ENCODE assay signal across 1 cellular context in the genomic region with DNA sequence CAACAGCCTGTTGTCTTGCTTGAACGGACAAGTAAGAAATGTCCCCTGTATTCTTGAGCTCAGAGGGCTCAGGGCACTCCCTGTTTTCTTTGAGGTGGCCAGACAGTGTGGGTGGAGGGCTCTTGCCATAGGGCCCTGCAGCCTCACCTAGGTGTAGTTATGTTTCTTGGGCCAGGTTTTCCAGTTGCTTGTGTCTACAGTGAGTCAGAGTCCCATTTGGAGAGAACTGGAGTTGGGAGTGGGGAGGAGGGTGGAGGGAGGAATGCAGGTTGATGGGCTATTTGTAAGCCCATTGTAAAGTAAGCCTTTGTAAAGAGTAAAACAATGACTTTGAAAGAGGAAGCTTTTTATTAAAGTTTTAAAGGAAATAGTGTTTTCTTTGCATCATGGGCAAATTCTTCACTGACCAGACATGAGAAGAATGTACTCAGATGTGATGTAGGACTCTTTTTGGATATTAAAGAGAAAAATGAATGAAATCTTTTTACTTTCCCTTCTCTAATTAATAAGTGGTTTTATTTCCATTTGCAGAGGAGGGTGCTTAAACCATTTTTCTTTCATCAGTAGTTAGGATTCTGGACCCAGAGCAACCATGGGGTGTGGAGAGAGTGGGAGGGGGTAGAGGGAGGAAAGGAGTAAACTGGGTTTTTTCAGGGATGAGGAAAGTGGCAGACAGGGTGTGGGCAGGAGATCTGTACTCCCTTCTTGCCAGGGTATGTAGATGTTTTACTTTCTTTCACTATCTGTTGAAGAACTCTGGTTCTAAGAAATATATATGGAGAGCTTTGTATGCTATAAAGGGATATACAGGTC.
TF ChIP-seq lines count a peak whose summit lies in the region.

No MANE protein-coding gene starts in this region.

TF ChIP-seq in HEK293, 187 proteins besides CTCF, POLR2A, EP300 and RAD21 (continued from another document):
- TF ChIP-seq, protein P1, sequence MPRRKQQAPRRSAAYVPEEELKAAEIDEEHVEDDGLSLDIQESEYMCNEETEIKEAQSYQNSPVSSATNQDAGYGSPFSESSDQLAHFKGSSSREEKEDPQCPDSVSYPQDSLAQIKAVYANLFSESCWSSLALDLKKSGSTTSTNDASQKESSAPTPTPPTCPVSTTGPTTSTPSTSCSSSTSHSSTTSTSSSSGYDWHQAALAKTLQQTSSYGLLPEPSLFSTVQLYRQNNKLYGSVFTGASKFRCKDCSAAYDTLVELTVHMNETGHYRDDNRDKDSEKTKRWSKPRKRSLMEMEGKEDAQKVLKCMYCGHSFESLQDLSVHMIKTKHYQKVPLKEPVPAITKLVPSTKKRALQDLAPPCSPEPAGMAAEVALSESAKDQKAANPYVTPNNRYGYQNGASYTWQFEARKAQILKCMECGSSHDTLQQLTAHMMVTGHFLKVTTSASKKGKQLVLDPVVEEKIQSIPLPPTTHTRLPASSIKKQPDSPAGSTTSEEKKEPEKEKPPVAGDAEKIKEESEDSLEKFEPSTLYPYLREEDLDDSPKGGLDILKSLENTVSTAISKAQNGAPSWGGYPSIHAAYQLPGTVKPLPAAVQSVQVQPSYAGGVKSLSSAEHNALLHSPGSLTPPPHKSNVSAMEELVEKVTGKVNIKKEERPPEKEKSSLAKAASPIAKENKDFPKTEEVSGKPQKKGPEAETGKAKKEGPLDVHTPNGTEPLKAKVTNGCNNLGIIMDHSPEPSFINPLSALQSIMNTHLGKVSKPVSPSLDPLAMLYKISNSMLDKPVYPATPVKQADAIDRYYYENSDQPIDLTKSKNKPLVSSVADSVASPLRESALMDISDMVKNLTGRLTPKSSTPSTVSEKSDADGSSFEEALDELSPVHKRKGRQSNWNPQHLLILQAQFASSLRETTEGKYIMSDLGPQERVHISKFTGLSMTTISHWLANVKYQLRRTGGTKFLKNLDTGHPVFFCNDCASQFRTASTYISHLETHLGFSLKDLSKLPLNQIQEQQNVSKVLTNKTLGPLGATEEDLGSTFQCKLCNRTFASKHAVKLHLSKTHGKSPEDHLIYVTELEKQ (tag by site-specific recombination; IDR thresholded peaks at IDR 0.05; ENCODE audit: borderline replicate concordance) = no peak
- TF ChIP-seq, protein P2, sequence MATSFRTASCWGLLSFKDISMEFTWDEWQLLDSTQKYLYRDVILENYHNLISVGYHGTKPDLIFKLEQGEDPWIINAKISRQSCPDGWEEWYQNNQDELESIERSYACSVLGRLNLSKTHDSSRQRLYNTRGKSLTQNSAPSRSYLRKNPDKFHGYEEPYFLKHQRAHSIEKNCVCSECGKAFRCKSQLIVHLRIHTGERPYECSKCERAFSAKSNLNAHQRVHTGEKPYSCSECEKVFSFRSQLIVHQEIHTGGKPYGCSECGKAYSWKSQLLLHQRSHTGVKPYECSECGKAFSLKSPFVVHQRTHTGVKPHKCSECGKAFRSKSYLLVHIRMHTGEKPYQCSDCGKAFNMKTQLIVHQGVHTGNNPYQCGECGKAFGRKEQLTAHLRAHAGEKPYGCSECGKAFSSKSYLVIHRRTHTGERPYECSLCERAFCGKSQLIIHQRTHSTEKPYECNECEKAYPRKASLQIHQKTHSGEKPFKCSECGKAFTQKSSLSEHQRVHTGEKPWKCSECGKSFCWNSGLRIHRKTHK (tag by site-specific recombination; IDR thresholded peaks at IDR 0.05) = no peak
- no peak for TF ChIP-seq GFI1B (tag by site-specific recombination; IDR thresholded peaks at IDR 0.05)
- no peak for TF ChIP-seq ZBTB21 (tag by site-specific recombination; IDR thresholded peaks at IDR 0.05)
- TF ChIP-seq ZNF600 (tag by site-specific recombination; IDR thresholded peaks at IDR 0.05) = no peak; the same call in 1 of the 2 replicates
- TF ChIP-seq ZNF585B (tag by site-specific recombination; IDR thresholded peaks at IDR 0.05) = no peak
- no peak for TF ChIP-seq ZNF654 (tag by site-specific recombination; IDR thresholded peaks at IDR 0.05; ENCODE audit: low read depth)
- no peak for TF ChIP-seq ZNF121 (tag by site-specific recombination; IDR thresholded peaks at IDR 0.05)
- no peak for TF ChIP-seq KLF7 (tag by site-specific recombination; IDR thresholded peaks at IDR 0.05; ENCODE audit: borderline replicate concordance)
- TF ChIP-seq ZNF114 (tag by site-specific recombination; IDR thresholded peaks at IDR 0.05) = no peak
- TF ChIP-seq ZFP37 (tag by site-specific recombination; IDR thresholded peaks at IDR 0.05) = no peak
- no peak for TF ChIP-seq ZBTB8A (tag by site-specific recombination; IDR thresholded peaks at IDR 0.05)
- TF ChIP-seq ZNF792 (tag by site-specific recombination; IDR thresholded peaks at IDR 0.05) = no peak
- TF ChIP-seq, protein P3, sequence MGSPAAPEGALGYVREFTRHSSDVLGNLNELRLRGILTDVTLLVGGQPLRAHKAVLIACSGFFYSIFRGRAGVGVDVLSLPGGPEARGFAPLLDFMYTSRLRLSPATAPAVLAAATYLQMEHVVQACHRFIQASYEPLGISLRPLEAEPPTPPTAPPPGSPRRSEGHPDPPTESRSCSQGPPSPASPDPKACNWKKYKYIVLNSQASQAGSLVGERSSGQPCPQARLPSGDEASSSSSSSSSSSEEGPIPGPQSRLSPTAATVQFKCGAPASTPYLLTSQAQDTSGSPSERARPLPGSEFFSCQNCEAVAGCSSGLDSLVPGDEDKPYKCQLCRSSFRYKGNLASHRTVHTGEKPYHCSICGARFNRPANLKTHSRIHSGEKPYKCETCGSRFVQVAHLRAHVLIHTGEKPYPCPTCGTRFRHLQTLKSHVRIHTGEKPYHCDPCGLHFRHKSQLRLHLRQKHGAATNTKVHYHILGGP (tag by site-specific recombination; IDR thresholded peaks at IDR 0.05) = no peak
- no peak for TF ChIP-seq ZNF560 (tag by site-specific recombination; IDR thresholded peaks at IDR 0.05; ENCODE audit: borderline replicate concordance)
- TF ChIP-seq, protein P4, sequence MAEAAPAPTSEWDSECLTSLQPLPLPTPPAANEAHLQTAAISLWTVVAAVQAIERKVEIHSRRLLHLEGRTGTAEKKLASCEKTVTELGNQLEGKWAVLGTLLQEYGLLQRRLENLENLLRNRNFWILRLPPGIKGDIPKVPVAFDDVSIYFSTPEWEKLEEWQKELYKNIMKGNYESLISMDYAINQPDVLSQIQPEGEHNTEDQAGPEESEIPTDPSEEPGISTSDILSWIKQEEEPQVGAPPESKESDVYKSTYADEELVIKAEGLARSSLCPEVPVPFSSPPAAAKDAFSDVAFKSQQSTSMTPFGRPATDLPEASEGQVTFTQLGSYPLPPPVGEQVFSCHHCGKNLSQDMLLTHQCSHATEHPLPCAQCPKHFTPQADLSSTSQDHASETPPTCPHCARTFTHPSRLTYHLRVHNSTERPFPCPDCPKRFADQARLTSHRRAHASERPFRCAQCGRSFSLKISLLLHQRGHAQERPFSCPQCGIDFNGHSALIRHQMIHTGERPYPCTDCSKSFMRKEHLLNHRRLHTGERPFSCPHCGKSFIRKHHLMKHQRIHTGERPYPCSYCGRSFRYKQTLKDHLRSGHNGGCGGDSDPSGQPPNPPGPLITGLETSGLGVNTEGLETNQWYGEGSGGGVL (tag by site-specific recombination; IDR thresholded peaks at IDR 0.05) = peak; percentile 38
- TF ChIP-seq MYNN (tag by site-specific recombination; IDR thresholded peaks at IDR 0.05; ENCODE audit: borderline replicate concordance) = no peak
- no peak for TF ChIP-seq ZNF211 (tag by site-specific recombination; IDR thresholded peaks at IDR 0.05; ENCODE audit: low read depth)
- TF ChIP-seq ZNF776 (tag by site-specific recombination; IDR thresholded peaks at IDR 0.05; ENCODE audit: borderline replicate concordance) = no peak
- TF ChIP-seq REPIN1 (tag by site-specific recombination; IDR thresholded peaks at IDR 0.05; ENCODE audit: low read depth) = no peak
- peak; percentile 66 for TF ChIP-seq ZFHX2 (tag by site-specific recombination; conservative IDR thresholded peaks at IDR 0.05)
- TF ChIP-seq ZNF501 (tag by site-specific recombination; IDR thresholded peaks at IDR 0.05) = no peak
- no peak for TF ChIP-seq ZBTB17 (tag by site-specific recombination; IDR thresholded peaks at IDR 0.05)
- TF ChIP-seq ZFP3 (tag by site-specific recombination; IDR thresholded peaks at IDR 0.05; ENCODE audit: low read depth) = no peak
- TF ChIP-seq ZNF555 (tag by site-specific recombination; conservative IDR thresholded peaks at IDR 0.05) = no peak
- no peak for TF ChIP-seq ZNF521 (tag by site-specific recombination; IDR thresholded peaks at IDR 0.05)
- TF ChIP-seq, protein P5, sequence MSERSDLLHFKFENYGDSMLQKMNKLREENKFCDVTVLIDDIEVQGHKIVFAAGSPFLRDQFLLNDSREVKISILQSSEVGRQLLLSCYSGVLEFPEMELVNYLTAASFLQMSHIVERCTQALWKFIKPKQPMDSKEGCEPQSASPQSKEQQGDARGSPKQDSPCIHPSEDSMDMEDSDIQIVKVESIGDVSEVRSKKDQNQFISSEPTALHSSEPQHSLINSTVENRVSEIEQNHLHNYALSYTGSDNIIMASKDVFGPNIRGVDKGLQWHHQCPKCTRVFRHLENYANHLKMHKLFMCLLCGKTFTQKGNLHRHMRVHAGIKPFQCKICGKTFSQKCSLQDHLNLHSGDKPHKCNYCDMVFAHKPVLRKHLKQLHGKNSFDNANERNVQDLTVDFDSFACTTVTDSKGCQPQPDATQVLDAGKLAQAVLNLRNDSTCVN (tag by site-specific recombination; optimal IDR thresholded peaks at IDR 0.05) = no peak
- TF ChIP-seq, protein P6, sequence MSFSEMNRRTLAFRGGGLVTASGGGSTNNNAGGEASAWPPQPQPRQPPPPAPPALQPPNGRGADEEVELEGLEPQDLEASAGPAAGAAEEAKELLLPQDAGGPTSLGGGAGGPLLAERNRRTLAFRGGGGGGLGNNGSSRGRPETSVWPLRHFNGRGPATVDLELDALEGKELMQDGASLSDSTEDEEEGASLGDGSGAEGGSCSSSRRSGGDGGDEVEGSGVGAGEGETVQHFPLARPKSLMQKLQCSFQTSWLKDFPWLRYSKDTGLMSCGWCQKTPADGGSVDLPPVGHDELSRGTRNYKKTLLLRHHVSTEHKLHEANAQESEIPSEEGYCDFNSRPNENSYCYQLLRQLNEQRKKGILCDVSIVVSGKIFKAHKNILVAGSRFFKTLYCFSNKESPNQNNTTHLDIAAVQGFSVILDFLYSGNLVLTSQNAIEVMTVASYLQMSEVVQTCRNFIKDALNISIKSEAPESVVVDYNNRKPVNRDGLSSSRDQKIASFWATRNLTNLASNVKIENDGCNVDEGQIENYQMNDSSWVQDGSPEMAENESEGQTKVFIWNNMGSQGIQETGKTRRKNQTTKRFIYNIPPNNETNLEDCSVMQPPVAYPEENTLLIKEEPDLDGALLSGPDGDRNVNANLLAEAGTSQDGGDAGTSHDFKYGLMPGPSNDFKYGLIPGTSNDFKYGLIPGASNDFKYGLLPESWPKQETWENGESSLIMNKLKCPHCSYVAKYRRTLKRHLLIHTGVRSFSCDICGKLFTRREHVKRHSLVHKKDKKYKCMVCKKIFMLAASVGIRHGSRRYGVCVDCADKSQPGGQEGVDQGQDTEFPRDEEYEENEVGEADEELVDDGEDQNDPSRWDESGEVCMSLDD (tag by site-specific recombination; IDR thresholded peaks at IDR 0.05) = no peak
- TF ChIP-seq ZNF175 (tag by site-specific recombination; IDR thresholded peaks at IDR 0.05) = no peak
- TF ChIP-seq ZNF221 (tag by site-specific recombination; IDR thresholded peaks at IDR 0.05; ENCODE audit: borderline replicate concordance) = no peak
- no peak for TF ChIP-seq ZNF24 (tag by site-specific recombination; IDR thresholded peaks at IDR 0.05)
- TF ChIP-seq ZNF837 (tag by site-specific recombination; IDR thresholded peaks at IDR 0.05) = no peak
- TF ChIP-seq ZNF426 (tag by site-specific recombination; IDR thresholded peaks at IDR 0.05) = no peak
- TF ChIP-seq ZNF248 (tag by site-specific recombination; IDR thresholded peaks at IDR 0.05) = no peak
- TF ChIP-seq, protein P7, sequence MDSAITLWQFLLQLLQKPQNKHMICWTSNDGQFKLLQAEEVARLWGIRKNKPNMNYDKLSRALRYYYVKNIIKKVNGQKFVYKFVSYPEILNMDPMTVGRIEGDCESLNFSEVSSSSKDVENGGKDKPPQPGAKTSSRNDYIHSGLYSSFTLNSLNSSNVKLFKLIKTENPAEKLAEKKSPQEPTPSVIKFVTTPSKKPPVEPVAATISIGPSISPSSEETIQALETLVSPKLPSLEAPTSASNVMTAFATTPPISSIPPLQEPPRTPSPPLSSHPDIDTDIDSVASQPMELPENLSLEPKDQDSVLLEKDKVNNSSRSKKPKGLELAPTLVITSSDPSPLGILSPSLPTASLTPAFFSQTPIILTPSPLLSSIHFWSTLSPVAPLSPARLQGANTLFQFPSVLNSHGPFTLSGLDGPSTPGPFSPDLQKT (IDR thresholded peaks at IDR 0.05; ENCODE audit: borderline replicate concordance, low read depth, low read length) = no peak
- TF ChIP-seq ZXDB (tag by site-specific recombination; IDR thresholded peaks at IDR 0.05) = no peak
- TF ChIP-seq ZNF391 (tag by site-specific recombination; IDR thresholded peaks at IDR 0.05; ENCODE audit: borderline replicate concordance, low read depth) = no peak
